In genomic region chr21:35969281-35969680, GRCh38 we compare ENCODE assay signal across 9 cellular contexts.
"Had no signal": no experiment of that assay in that cellular context is flagged by ENCODE, and none has a peak within 500 bp of the region (broad histone marks: within the 10 kb centered on the region; RNA-seq: fewer than 3 reads in every experiment).

No MANE protein-coding gene starts in this region.

- H3K4me3 ChIP-seq: GM23338, HAP-1 had no signal

- H3K4me2 ChIP-seq: GM23338 had no signal

- H3K27ac Mint-ChIP-seq: GM23338, HFFc6, IgD-negative memory B cell had no signal

- H3K4me3 Mint-ChIP-seq: GM23338, HFFc6, IgD-negative memory B cell had no signal

- H3K27ac ChIP-seq: HL-60 had no signal

- H3K4me1 Mint-ChIP-seq: GM23338 had no signal

- H3K4me1 ChIP-seq: HAP-1 had no signal

- H3K36me3 ChIP-seq: HAP-1 had no signal

- ATAC-seq: GM23338, HCT116, HepG2 had no signal

- FAIRE-seq: HepG2 had no signal

- H2AFZ ChIP-seq: GM23338 had no signal

- DNase-seq: H7, HFFc6, KBM-7 had no signal

- H3K9me3 Mint-ChIP-seq: GM23338, HFFc6, IgD-negative memory B cell had no signal

- H3K9me3 ChIP-seq: HAP-1 had no signal
